ENCODE assay signal across 8 cellular contexts in genomic region chr12:122947352-122947792, GRCh38. TPM values are rescaled to one million over a fixed set of nuclear protein-coding genes. Genes with fewer than 3 reads are reported as not detected.
DNase-seq lines count a peak whose midpoint lies in the region; ATAC-seq and TF ChIP-seq lines count a peak whose summit lies in the region.

No MANE protein-coding gene starts in this region.

- TF ChIP-seq CTCF in coronary artery (IDR thresholded peaks at IDR 0.05): no peak

- H3K27me3 Mint-ChIP-seq in naive B cell: no peaks in the 10 kb centered on the region

- ATAC-seq in naive B cell (ENCODE audit: low read depth in 2 of 2) (peak; percentile 66 to 71), HG02610 (IDR thresholded peaks at IDR 0.05; ENCODE audit: unreplicated experiment) (no peak), HG03025 (IDR thresholded peaks at IDR 0.05; ENCODE audit: low FRiP score, unreplicated experiment) (no peak)

- H3K27ac ChIP-seq in coronary artery: peak overlapping the region; percentile 63 to 80

- no peaks in the 10 kb centered on the region for H3K36me3 Mint-ChIP-seq in naive B cell

- peak overlapping the region in 4 of 6 donors; percentile 38 to 83 (median 78) for H3K27ac Mint-ChIP-seq in naive B cell

- H3K9me3 Mint-ChIP-seq in naive B cell: no peaks in the 10 kb centered on the region

- peak overlapping the region in 5 of 8 donors; percentile 27 to 88 (median 64) for H3K4me3 Mint-ChIP-seq in naive B cell

- peaks cover 34 to 56% (median 47%) of the 10 kb centered on the region in 3 donors for H3K4me1 Mint-ChIP-seq in naive B cell

- no peak overlapping the region for H3K4me3 ChIP-seq in coronary artery

- peak; percentile 6 to 10 for DNase-seq in AML-193 (lab: John Stamatoyannopoulos, UW)
- peak; percentile 76 for DNase-seq in HT-29 (ENCODE audit: low spot score)
- no peak for DNase-seq in coronary artery (ENCODE audit: low spot score)
- DNase-seq in naive B cell: no peak
- no peak for DNase-seq in glomerular visceral epithelial cell (ENCODE audit: extremely low spot score)
- no peak for DNase-seq in retina

RNA-seq across cellular contexts. Expression of gene ABCB9, which starts 18.9 kb away (rescaled TPM):
- total RNA-seq in HT-29 (2014; rRNA removed; shearing (Covaris generic)): 7.3 and 10.2 TPM in 2 replicates
- under 1 TPM in 5 of 6 donors, not detected in 1; 0.18 to 0.59 (median 0.31) TPM for polyA plus RNA-seq in naive B cell (ENCODE audit: low read depth in 6 of 6)

RNA-seq across cellular contexts. Expression of gene OGFOD2, which starts 27.7 kb away (rescaled TPM):
- total RNA-seq in HT-29 (2014; rRNA removed; shearing (Covaris generic)): 40.5 and 52.0 TPM in 2 replicates
- 10 to 100 TPM in 5 of 6 donors, 1 to 10 TPM in 1; 9.4 to 20.4 (median 14.2) TPM for polyA plus RNA-seq in naive B cell (ENCODE audit: low read depth in 6 of 6)

RNA-seq across cellular contexts. Expression of gene ARL6IP4, which starts 33.1 kb away (rescaled TPM):
- total RNA-seq in HT-29 (2014; rRNA removed; shearing (Covaris generic)): 184 and 228 TPM in 2 replicates
- 100 to 1,000 TPM; 132 to 202 (median 187) TPM for polyA plus RNA-seq in naive B cell (ENCODE audit: low read depth in 6 of 6)

RNA-seq across cellular contexts. Expression of gene VPS37B, which starts 51.4 kb away (rescaled TPM):
- 103 and 111 TPM in 2 replicates for total RNA-seq in HT-29 (2014; rRNA removed; shearing (Covaris generic))
- 10 to 100 TPM; 43.4 to 60.9 (median 52.2) TPM for polyA plus RNA-seq in naive B cell (ENCODE audit: low read depth in 6 of 6)

Comparison
In these comparisons a context has a peak if more than half of its experiments do, and no peak if none do; other contexts are left out.
1. DNase-seq: peak in AML-193 (2 of 2) and HT-29 (single experiment); none in coronary artery (single experiment), naive B cell (single experiment), glomerular visceral epithelial cell (single experiment) and retina (single experiment).
2. ATAC-seq: peak in naive B cell (2 of 2); none in HG02610 (single experiment) and HG03025 (single experiment).